Comparison of ENCODE assay signal across 14 cellular contexts in genomic region chr1:212247179-212247721, GRCh38. TPM values are rescaled to one million over a fixed set of nuclear protein-coding genes. Genes with fewer than 3 reads are reported as not detected.
DNase-seq lines count a peak whose midpoint lies in the region; ATAC-seq and TF ChIP-seq lines count a peak whose summit lies in the region.
"Had no signal": no experiment of that assay in that cellular context is flagged by ENCODE, and none has a peak within 500 bp of the region (broad histone marks: within the 10 kb centered on the region; RNA-seq: fewer than 3 reads in every experiment).

No MANE protein-coding gene starts in this region.

- no peak overlapping the region for H2BK5ac ChIP-seq in IMR-90 (ENCODE audit: low read depth, low read length, poor library complexity, severe bottlenecking)

- no peak overlapping the region for H3K56ac ChIP-seq in IMR-90 (ENCODE audit: extremely low read depth, insufficient read depth, low read length)

- peak; percentile 93 for ATAC-seq in IMR-90 (ENCODE audit: low read depth)
- ATAC-seq in activated T-cell treated with anti-CD3 and anti-CD28 coated beads, Interleukin-2, amount 50 U/mL, for 72 hours (replicated peaks in 1 of 2), result no peak
- ATAC-seq in stimulated activated naive B cell treated with anti-CD40 and anti-IgM and Interleukin-4, amounts not matched to agents 10 μg/mL and 1 μg/mL and 100 μg/mL, for 72 hours (replicated peaks), result no peak
- ATAC-seq: GM12878 had no signal

- no peak overlapping the region for H3K9ac ChIP-seq in IMR-90 (ENCODE audit: low read depth, low read length)

- CTCF ChIA-PET in IMR-90 (lab: Yijun Ruan, JAX), result interaction anchor here (1.5 kb wide), 1 partner anchor 22 kb away, joined by 3 read pairs; no protein-coding TSS in a partner anchor

- H3K27me3 ChIP-seq in IMR-90 (ENCODE audit: control insufficient read depth, insufficient read depth, low read length), result no peaks in the 10 kb centered on the region; the same call in 1 of the 2 replicates
- no peaks in the 10 kb centered on the region for H3K27me3 ChIP-seq in right atrium auricular region
- no peaks in the 10 kb centered on the region for H3K27me3 ChIP-seq in spleen (replicated peaks in 1 of 7)

- H4K91ac ChIP-seq in IMR-90 (ENCODE audit: insufficient read depth, low read depth, low read length), result no peak overlapping the region

- H3K27me3 Mint-ChIP-seq in activated T-cell treated with anti-CD3 and anti-CD28 coated beads, Interleukin-2, amount 50 U/mL, for 72 hours (ENCODE audit: low read depth), result no peaks in the 10 kb centered on the region
- peaks cover 0 to 4% of the 10 kb centered on the region in 2 donors for H3K27me3 Mint-ChIP-seq in stimulated activated naive B cell treated with anti-CD40 and anti-IgM and Interleukin-4, amounts not matched to agents 10 μg/mL and 1 μg/mL and 100 μg/mL, for 72 hours

- no peak overlapping the region for H3K4ac ChIP-seq in IMR-90 (ENCODE audit: low read depth, low read length)

- H3K4me1 Mint-ChIP-seq in activated T-cell treated with anti-CD3 and anti-CD28 coated beads, Interleukin-2, amount 50 U/mL, for 72 hours (ENCODE audit: low read depth), result peaks cover 22% of the 10 kb centered on the region
- H3K4me1 Mint-ChIP-seq in stimulated activated naive B cell treated with anti-CD40 and anti-IgM and Interleukin-4, amounts not matched to agents 10 μg/mL and 1 μg/mL and 100 μg/mL, for 72 hours, result peaks cover 0 to 11% of the 10 kb centered on the region in 2 donors

- no CpG with 5 or more reads among the region's 8 CpGs for WGBS in IMR-90 (ENCODE audit: extremely low coverage in 2 of 2, insufficient read length in 1 of 2), 2 experiments
- 40 to 63% (median 51%) methylated on average over 8 of the region's 8 CpGs for WGBS in spleen, 5 donors

- H2AFZ ChIP-seq in IMR-90 (replicated peaks; ENCODE audit: low read length, poor library complexity), result no peak overlapping the region

- dilution Hi-C loops in IMR-90 (cut with HindIII; ENCODE audit: low sequenced_read_pairs, unreplicated experiment), result no loop called here

- no peak overlapping the region for H3K27ac Mint-ChIP-seq in activated T-cell treated with anti-CD3 and anti-CD28 coated beads, Interleukin-2, amount 50 U/mL, for 72 hours
- H3K27ac Mint-ChIP-seq in stimulated activated naive B cell treated with anti-CD40 and anti-IgM and Interleukin-4, amounts not matched to agents 10 μg/mL and 1 μg/mL and 100 μg/mL, for 72 hours, result no peak overlapping the region
- H3K27ac Mint-ChIP-seq: T-helper 2 cell treated with Interferon-gamma antibody and Interleukin-4, amounts not matched to agents 5 μg/mL and 100 μg/mL, for 36 hours had no signal

- H3K18ac ChIP-seq in IMR-90 (ENCODE audit: low read depth, low read length), result no peak overlapping the region

- H3K36me3 ChIP-seq in IMR-90 (ENCODE audit: control insufficient read depth, insufficient read depth, low read length), result no peaks in the 10 kb centered on the region
- no peaks in the 10 kb centered on the region for H3K36me3 ChIP-seq in right atrium auricular region
- no peaks in the 10 kb centered on the region for H3K36me3 ChIP-seq in spleen

- no peak overlapping the region for H2AK5ac ChIP-seq in IMR-90 (ENCODE audit: low read depth, low read length)

- no peaks in the 10 kb centered on the region for H3K79me1 ChIP-seq in IMR-90 (ENCODE audit: low read depth in 1 of 2, low read length in 2 of 2)

- H3K4me1 ChIP-seq in IMR-90 (ENCODE audit: control insufficient read depth, insufficient read depth, low read length) (peaks cover 4% of the 10 kb centered on the region; the same call in 1 of the 2 replicates), right atrium auricular region (peaks cover 0 to 26% of the 10 kb centered on the region in 2 donors), spleen (peaks cover 0 to 56% (median 5%) of the 10 kb centered on the region in 6 donors)

- H3K9me3 ChIP-seq in IMR-90 (ENCODE audit: control insufficient read depth, insufficient read depth, low read length), result no peaks in the 10 kb centered on the region
- H3K9me3 ChIP-seq in right atrium auricular region, result no peaks in the 10 kb centered on the region
- H3K9me3 ChIP-seq in spleen, result no peaks in the 10 kb centered on the region

- H4K8ac ChIP-seq in IMR-90 (ENCODE audit: low read depth in 2 of 2, low read length in 2 of 2), result no peak overlapping the region

- intact Hi-C loops in IMR-90 (cut with micrococcal nuclease) (no loop called here), spleen (cut with DNase I; ENCODE audit: low total_unique reads) (no loop called here)

- no peak for TF ChIP-seq RAD21 in IMR-90 (IDR thresholded peaks at IDR 0.05; ENCODE audit: low read length)

- H3K36me3 Mint-ChIP-seq in activated T-cell treated with anti-CD3 and anti-CD28 coated beads, Interleukin-2, amount 50 U/mL, for 72 hours (ENCODE audit: insufficient read depth in 2 of 2), result no peaks in the 10 kb centered on the region
- H3K36me3 Mint-ChIP-seq in stimulated activated naive B cell treated with anti-CD40 and anti-IgM and Interleukin-4, amounts not matched to agents 10 μg/mL and 1 μg/mL and 100 μg/mL, for 72 hours, result peaks cover 0 to 1% of the 10 kb centered on the region in 2 donors

- H2BK15ac ChIP-seq in IMR-90 (ENCODE audit: low read depth, low read length), result no peak overlapping the region

- 0 out of 2 replicates have a peak overlapping the region, but pooled peaks have one; percentile 8 for H2BK20ac ChIP-seq in IMR-90 (ENCODE audit: low read depth, low read length)

- H3K4me3 ChIP-seq in IMR-90 (ENCODE audit: insufficient read depth, low read depth, low read length), result no peak overlapping the region
- peak overlapping the region in 1 of 2 donors; percentile 6 for H3K4me3 ChIP-seq in right atrium auricular region
- peak overlapping the region in 1 of 8 donors; percentile 28 for H3K4me3 ChIP-seq in spleen
- H3K4me3 ChIP-seq: GM12878 had no signal

- no peaks in the 10 kb centered on the region for H3K9me3 Mint-ChIP-seq in activated T-cell treated with anti-CD3 and anti-CD28 coated beads, Interleukin-2, amount 50 U/mL, for 72 hours
- H3K9me3 Mint-ChIP-seq in stimulated activated naive B cell treated with anti-CD40 and anti-IgM and Interleukin-4, amounts not matched to agents 10 μg/mL and 1 μg/mL and 100 μg/mL, for 72 hours, result peaks cover 0 to 2% of the 10 kb centered on the region in 2 donors

- H3K23ac ChIP-seq in IMR-90 (ENCODE audit: low read depth, low read length), result 0 out of 2 replicates have a peak overlapping the region, but pooled peaks have one; percentile 29

- BruUV-seq in IMR-90 (replicated peaks; lab: Mats Ljungman, UMichigan), result no TSS peak

- no peak for TF ChIP-seq POLR2A in IMR-90 (IDR thresholded peaks at IDR 0.05; ENCODE audit: low read depth, low read length)
- TF ChIP-seq POLR2A in spleen (IDR thresholded peaks at IDR 0.05), result no peak

- H4K5ac ChIP-seq in IMR-90 (ENCODE audit: low read depth, low read length), result no peak overlapping the region

- 0 out of 2 replicates have a peak overlapping the region, but pooled peaks have one; percentile 7 for H2BK120ac ChIP-seq in IMR-90 (ENCODE audit: low read depth, low read length)

- TF ChIP-seq CTCF in IMR-90 (conservative IDR thresholded peaks at IDR 0.05; ENCODE audit: low read depth, low read length) (no peak), right atrium auricular region (IDR thresholded peaks at IDR 0.05) (no peak), spleen (IDR thresholded peaks at IDR 0.05 in 8 of 11, conservative IDR thresholded peaks at IDR 0.05 in 3 of 11) (no peak)

- no peak overlapping the region for H2AK9ac ChIP-seq in IMR-90 (replicated peaks; ENCODE audit: low read depth, low read length, poor library complexity)

- no peaks in the 10 kb centered on the region for H3K9me1 ChIP-seq in IMR-90 (ENCODE audit: insufficient read depth, low read length)

- in situ Hi-C loops in IMR-90 (cut with MboI; ENCODE audit: low sequenced_read_pairs), result no loop called here

- DNase-seq in IMR-90 (peak; percentile 79), brain pericyte (ENCODE audit: low read depth, low spot score) (peak; percentile 27), right atrium auricular region (ENCODE audit: low spot score) (no peak), spleen (no peak), DMS114 treated with DMSO at 0.1 percent for 48 hours (lab: John Stamatoyannopoulos, UW; ENCODE audit: unreplicated experiment) (no peak)
- DNase-seq in activated CD4-positive, alpha-beta T cell treated with anti-CD3 and anti-CD28 coated beads for 1 hour, result no peak
- no peak for DNase-seq in activated T-cell treated with anti-CD3 and anti-CD28 coated beads, Interleukin-2, amount 50 U/mL, for 72 hours
- DNase-seq in stimulated activated naive B cell treated with anti-CD40 and anti-IgM and Interleukin-4, amounts not matched to agents 10 μg/mL and 1 μg/mL and 100 μg/mL, for 72 hours, result no peak
- DNase-seq: COR-L47; nucleus accumbens; stimulated activated CD4-positive, alpha-beta T cell treated with anti-CD3 and anti-CD28 coated beads, Interleukin-2, amount 100 ng/mL, for 24 hours; stimulated activated naive CD4-positive, alpha-beta T cell treated with Interleukin-2 at 50 U/mL for 16 hours had no signal

- H3K14ac ChIP-seq in IMR-90 (replicated peaks; ENCODE audit: low read depth, low read length), result no peak overlapping the region

- POLR2A ChIA-PET in IMR-90 (lab: Charles Lee; ENCODE audit: unreplicated experiment), result interaction anchor here (0.6 kb wide), 1 partner anchor 56 kb away, joined by 5 read pairs; no protein-coding TSS in a partner anchor

- no peak overlapping the region for H3K4me3 Mint-ChIP-seq in activated T-cell treated with anti-CD3 and anti-CD28 coated beads, Interleukin-2, amount 50 U/mL, for 72 hours
- H3K4me3 Mint-ChIP-seq in stimulated activated naive B cell treated with anti-CD40 and anti-IgM and Interleukin-4, amounts not matched to agents 10 μg/mL and 1 μg/mL and 100 μg/mL, for 72 hours, result no peak overlapping the region
- H3K4me3 Mint-ChIP-seq: T-helper 2 cell treated with Interferon-gamma antibody and Interleukin-4, amounts not matched to agents 5 μg/mL and 100 μg/mL, for 36 hours had no signal

- H4K20me1 ChIP-seq in IMR-90 (ENCODE audit: insufficient read depth, low read length), result no peaks in the 10 kb centered on the region

- H3K27ac ChIP-seq in IMR-90 (ENCODE audit: insufficient read depth, low read length) (no peak overlapping the region), right atrium auricular region (peak overlapping the region; percentile 34 to 38), spleen (peak overlapping the region in 6 of 8 donors; percentile 6 to 73 (median 62))

- peak overlapping the region; percentile 4 for H3K4me2 ChIP-seq in IMR-90 (ENCODE audit: low read depth, low read length)

TF ChIP-seq in IMR-90, 13 proteins besides CTCF, POLR2A, EP300 and RAD21 (continues in another document):
- no peak for TF ChIP-seq MXI1 (IDR thresholded peaks at IDR 0.05; ENCODE audit: borderline replicate concordance, low read depth, low read length)
- TF ChIP-seq RFX5 (IDR thresholded peaks at IDR 0.05; ENCODE audit: low read depth, low read length), result no peak
- no peak for TF ChIP-seq MAFK (IDR thresholded peaks at IDR 0.05; ENCODE audit: low read depth, low read length)

RNA-seq across cellular contexts. Expression of gene PPP2R5A, which starts 38.0 kb away (rescaled TPM):
- total RNA-seq in IMR-90 (2012; rRNA removed) (8.4 and 15.3 TPM in 2 replicates), right atrium auricular region (10 to 100 TPM; 48.8 to 81.5 TPM), spleen (10 to 100 TPM; 48.3 to 82.5 (median 72.4) TPM)
- polyA plus RNA-seq in IMR-90 (2012; rRNA removed) (10.3 and 12.6 TPM in 2 replicates), spleen (10 to 100 TPM; 34.9 to 56.0 (median 37.3) TPM)
- polyA plus RNA-seq in IMR-90 (2012; cell fraction: cytosol; rRNA removed), result 4.8 and 4.9 TPM in 2 replicates
- polyA plus RNA-seq in IMR-90 (2012; cell fraction: nucleus; rRNA removed; ENCODE audit: low replicate concordance), result 3.6 and 11.5 TPM in 2 replicates
- total RNA-seq in activated T-cell treated with anti-CD3 and anti-CD28 coated beads, Interleukin-2, amount 50 U/mL, for 72 hours, result 10 to 100 TPM; 43.7 to 52.0 TPM

Comparison
In these comparisons a context has a peak if more than half of its experiments do, and no peak if none do; other contexts are left out.
1. DNase-seq: peak in IMR-90 (single experiment) and brain pericyte (single experiment); none in right atrium auricular region (single experiment), spleen (single experiment), activated CD4-positive, alpha-beta T cell treated with anti-CD3 and anti-CD28 coated beads for 1 hour (single experiment), activated T-cell treated with anti-CD3 and anti-CD28 coated beads, Interleukin-2, amount 50 U/mL, for 72 hours (0 of 2), DMS114 treated with DMSO at 0.1 percent for 48 hours (single experiment) and stimulated activated naive B cell treated with anti-CD40 and anti-IgM and Interleukin-4, amounts not matched to agents 10 μg/mL and 1 μg/mL and 100 μg/mL, for 72 hours (single experiment).